Comparison of ENCODE assay signal across 31 cellular contexts in genomic region chr7:145875267-145875666, GRCh38.
"Had no signal": no experiment of that assay in that cellular context is flagged by ENCODE, and none has a peak within 500 bp of the region (broad histone marks: within the 10 kb centered on the region; RNA-seq: fewer than 3 reads in every experiment).

No MANE protein-coding gene starts in this region.

- H3K27me3 ChIP-seq: adrenal gland, ascending aorta, body of pancreas, brain microvascular endothelial cell, breast epithelium, cardiac muscle cell had no signal

- H3K9me3 ChIP-seq: adrenal gland, ascending aorta, body of pancreas, breast epithelium had no signal

- H3K4me3 ChIP-seq: adrenal gland, ascending aorta, body of pancreas, breast epithelium, cardiac muscle cell had no signal

- H3K27ac ChIP-seq: adrenal gland, ascending aorta, body of pancreas, brain microvascular endothelial cell, breast epithelium, cardiac muscle cell had no signal

- ATAC-seq: activated naive CD4-positive, alpha-beta T cell treated with anti-CD3 and anti-CD28 coated beads, Interleukin-2, amount 50 U/mL, for 72 hours; activated naive CD8-positive, alpha-beta T cell treated with anti-CD3 and anti-CD28 coated beads, Interleukin-2, amount 50 U/mL, for 24 hours; activated T-cell treated with anti-CD3 and anti-CD28 coated beads, Interleukin-2, amount 50 U/mL, for 4 hours; activated T-cell treated with anti-CD3 and anti-CD28 coated beads, Interleukin-2, amount 50 U/mL, for 72 hours; activated T-helper 17 cell treated with anti-CD3 and anti-CD28 coated beads, Interleukin-2, amount 50 U/mL, for 72 hours; body of pancreas had no signal

- H3K36me3 ChIP-seq: adrenal gland, ascending aorta, brain microvascular endothelial cell, breast epithelium, cardiac muscle cell had no signal

- DNase-seq: activated effector memory CD4-positive, alpha-beta T cell treated with anti-CD3 and anti-CD28 coated beads, Interleukin-2, amount 50 U/mL, for 16 hours; activated effector memory CD4-positive, alpha-beta T cell treated with Interleukin-2 at 50 U/mL for 16 hours; activated gamma-delta T cell; activated gamma-delta T cell treated with Interleukin-2 at 50 U/mL for 16 hours; activated naive CD4-positive, alpha-beta T cell; activated naive CD4-positive, alpha-beta T cell treated with anti-CD3 and anti-CD28 coated beads for 36 hours; activated naive CD4-positive, alpha-beta T cell treated with anti-CD3 and anti-CD28 coated beads, Interleukin-2, amount 10 ng/mL, durations not matched to agents 7 days and 5 days; activated naive CD4-positive, alpha-beta T cell treated with anti-CD3 and anti-CD28 coated beads, Interleukin-2, amount 50 U/mL, for 16 hours; activated naive CD4-positive, alpha-beta T cell treated with Interleukin-2 at 50 U/mL for 16 hours; activated naive CD8-positive, alpha-beta T cell treated with anti-CD3 and anti-CD28 coated beads for 36 hours; activated naive CD8-positive, alpha-beta T cell treated with anti-CD3 and anti-CD28 coated beads, Interleukin-2, amount 10 ng/mL, durations not matched to agents 7 days and 5 days; activated naive CD8-positive, alpha-beta T cell treated with anti-CD3 and anti-CD28 coated beads, Interleukin-2, amount 50 U/mL, for 24 hours; activated T-cell treated with anti-CD3 and anti-CD28 coated beads, Interleukin-2, amount 50 U/mL, for 24 hours; activated T-cell treated with anti-CD3 and anti-CD28 coated beads, Interleukin-2, amount 50 U/mL, for 4 hours; activated T-cell treated with anti-CD3 and anti-CD28 coated beads, Interleukin-2, amount 50 U/mL, for 48 hours; activated T-cell treated with anti-CD3 and anti-CD28 coated beads, Interleukin-2, amount 50 U/mL, for 72 hours; adrenal gland; amniotic stem cell; amygdala; anterior cingulate cortex; aorta; body of pancreas; brain microvascular endothelial cell; caudate nucleus; central memory CD4-positive, alpha-beta T cell; cerebellar nuclear complex had no signal
